1 cellular context compared by ENCODE assay signal in genomic region chrX:129980540-129981206, GRCh38.
TF ChIP-seq lines count a peak whose summit lies in the region.

No MANE protein-coding gene starts in this region.

TF ChIP-seq in K562, 482 proteins besides CTCF, POLR2A, EP300 and RAD21 (continued from another document):
- TF ChIP-seq AFF4 (CRISPR knock-in tag; IDR thresholded peaks at IDR 0.05) (no peak), ZBTB34 (CRISPR knock-in tag; IDR thresholded peaks at IDR 0.05) (no peak), NEUROD1 (IDR thresholded peaks at IDR 0.05; ENCODE audit: borderline replicate concordance, low read depth, low read length, partially characterized antibody) (no peak), ZBTB33 (CRISPR knock-in tag; IDR thresholded peaks at IDR 0.05) (peak; percentile 45; the same call in 1 of the 2 replicates), NFYB (IDR thresholded peaks at IDR 0.05; ENCODE audit: extremely low read depth, insufficient read length) (no peak), ZNF121 (CRISPR knock-in tag; conservative IDR thresholded peaks at IDR 0.05) (no peak), CBX8 (IDR thresholded peaks at IDR 0.05; ENCODE audit: borderline replicate concordance, extremely low read depth, low read depth, low read length, poor library complexity, severe bottlenecking) (no peak), POLR3A (IDR thresholded peaks at IDR 0.05; ENCODE audit: borderline replicate concordance, extremely low read depth, insufficient read depth, insufficient read length) (no peak), SIN3A (IDR thresholded peaks at IDR 0.05; ENCODE audit: borderline replicate concordance in 2 of 2, control insufficient read depth in 1 of 2, low read depth in 2 of 2, low read length in 2 of 2) (no peak), PCBP1 (IDR thresholded peaks at IDR 0.05; ENCODE audit: low read depth, low read length, poor library complexity, severe bottlenecking) (peak; percentile 43)
